Comparison of ENCODE assay signal across 33 cellular contexts in the genomic region with DNA sequence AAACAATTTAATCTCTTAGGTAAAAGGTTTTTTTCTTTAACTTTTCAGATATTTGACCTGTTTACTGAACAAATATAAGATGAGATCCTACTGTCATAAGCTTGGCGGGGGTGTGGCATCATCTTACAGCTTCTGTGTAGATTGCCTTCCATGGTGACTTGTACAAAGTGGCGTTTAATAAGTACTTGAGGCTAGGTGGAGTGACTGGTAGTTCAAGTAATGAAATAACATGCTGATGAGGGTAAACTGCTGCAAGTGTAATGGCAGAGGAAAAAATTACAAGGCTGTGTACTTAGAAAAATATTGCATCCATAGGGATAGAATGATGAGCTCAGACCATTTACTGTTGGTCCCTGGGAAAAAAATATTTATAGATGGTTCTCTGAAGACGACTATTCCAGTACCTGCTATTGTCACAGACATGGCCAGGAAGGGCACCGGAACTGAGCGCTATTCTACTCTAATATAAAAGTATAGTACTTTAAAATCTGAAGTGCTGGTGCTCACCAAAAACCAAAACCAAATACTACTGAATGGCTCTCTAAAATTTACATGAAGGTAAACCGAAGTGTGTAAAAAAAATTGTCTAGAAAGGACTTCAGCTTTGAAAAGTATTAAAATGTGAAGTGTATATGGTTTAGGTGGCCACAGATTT. TPM values are rescaled to one million over a fixed set of nuclear protein-coding genes. Genes with fewer than 3 reads are reported as not detected.
"Had no signal": no experiment of that assay in that cellular context is flagged by ENCODE, and none has a peak within 500 bp of the region (broad histone marks: within the 10 kb centered on the region; RNA-seq: fewer than 3 reads in every experiment).

No MANE protein-coding gene starts in this region.

- ATAC-seq: activated CD8-positive, alpha-beta memory T cell treated with anti-CD3 and anti-CD28 coated beads, Interleukin-2, amount 10 ng/mL, durations not matched to agents 7 days and 5 days; activated naive CD8-positive, alpha-beta T cell treated with anti-CD3 and anti-CD28 coated beads, Interleukin-2, amount 50 U/mL, for 24 hours had no signal

- H3K27ac ChIP-seq: PC-9, SJCRH30, SK-N-MC, WERI-Rb-1 had no signal

- FAIRE-seq: bronchial epithelial cell had no signal

- H3K36me3 ChIP-seq: MG63, SJCRH30, WERI-Rb-1 had no signal

- H3K9me3 ChIP-seq: MG63, SJCRH30 had no signal

- H3K4me3 ChIP-seq: MG63, PC-9, SJCRH30, SK-N-MC had no signal

- H3K4me2 ChIP-seq: PC-9 had no signal

- H3K27me3 ChIP-seq: MG63, SJCRH30 had no signal

- H2AFZ ChIP-seq: PC-9 had no signal

- H3K4me1 ChIP-seq: SJCRH30 had no signal

- DNase-seq: activated CD4-positive, alpha-beta memory T cell treated with anti-CD3 and anti-CD28 coated beads, Interleukin-2, amount 10 ng/mL, durations not matched to agents 7 days and 5 days; activated CD4-positive, alpha-beta T cell treated with anti-CD3 and anti-CD28 coated beads for 1 hour; activated CD4-positive, alpha-beta T cell treated with anti-CD3 and anti-CD28 coated beads for 48 hours; activated CD4-positive, CD25-positive, alpha-beta regulatory T cell; activated CD8-positive, alpha-beta memory T cell treated with anti-CD3 and anti-CD28 coated beads for 24 hours; activated CD8-positive, alpha-beta memory T cell treated with anti-CD3 and anti-CD28 coated beads, Interleukin-2, amount 10 ng/mL, durations not matched to agents 7 days and 5 days; activated CD8-positive, alpha-beta memory T cell treated with anti-CD3 and anti-CD28 coated beads, Interleukin-2, amount 50 U/mL, for 48 hours; activated effector memory CD4-positive, alpha-beta T cell treated with Interleukin-2 at 50 U/mL for 16 hours; activated naive CD4-positive, alpha-beta T cell treated with anti-CD3 and anti-CD28 coated beads, Interleukin-2, amount 10 ng/mL, durations not matched to agents 7 days and 5 days; activated naive CD8-positive, alpha-beta T cell treated with anti-CD3 and anti-CD28 coated beads, Interleukin-2, amount 50 U/mL, for 24 hours; activated T-cell treated with anti-CD3 and anti-CD28 coated beads, Interleukin-2, amount 50 U/mL, for 48 hours; anterior cingulate cortex; caudate nucleus; cerebellar nuclear complex; Kasumi-1; MG63; NCI-H1048; NCI-H1105 treated with DMSO at 0.1 percent for 48 hours; NCI-H1436; NCI-H1694; NCI-H1930; NCI-H2081 treated with DMSO at 0.1 percent for 48 hours; NCI-H2171 treated with DMSO at 0.1 percent for 48 hours; NCI-H2227 treated with DMSO at 0.1 percent for 48 hours; NCI-H526 treated with DMSO at 0.1 percent for 48 hours; PC-9; Right ventricle myocardium superior; SJCRH30; T1000; WERI-Rb-1 had no signal

RNA-seq across cellular contexts. Expression of a gene that starts 42.4 kb away (rescaled TPM):
- total RNA-seq: OCI-LY7, PC-9 had no signal
